Comparison of ENCODE assay signal across 14 cellular contexts in genomic region chr2:95027369-95027720, GRCh38. TPM values are rescaled to one million over a fixed set of nuclear protein-coding genes. Genes with fewer than 3 reads are reported as not detected.
A peak's percentile ranks its signal among the peaks of the same experiment; 100 is the strongest.
DNase-seq lines count a peak whose midpoint lies in the region; ATAC-seq and TF ChIP-seq lines count a peak whose summit lies in the region.
"Had no signal": no experiment of that assay in that cellular context is flagged by ENCODE, and none has a peak within 500 bp of the region (broad histone marks: within the 10 kb centered on the region; RNA-seq: fewer than 3 reads in every experiment).

No MANE protein-coding gene starts in this region.

- H3K4me3 ChIP-seq in DND-41 (ENCODE audit: low read depth in 1 of 2, low read length in 2 of 2): peak overlapping the region in 1 of 2 experiments; percentile 76; a peak in 2 of 4 replicates
- H3K4me3 ChIP-seq in HUES64 (ENCODE audit: low read length): peak overlapping the region; percentile 2; the same call in 1 of the 2 replicates
- H3K4me3 ChIP-seq in trophoblast cell (ENCODE audit: low read depth, low read length): no peak overlapping the region
- H3K4me3 ChIP-seq: adrenal gland, tibial artery had no signal

- H3K79me1 ChIP-seq in trophoblast cell (ENCODE audit: low read length): no peaks in the 10 kb centered on the region

- H3K18ac ChIP-seq in trophoblast cell (ENCODE audit: low read length): no peak overlapping the region

- peaks cover 10% of the 10 kb centered on the region; the same call in 1 of the 2 replicates for H4K20me1 ChIP-seq in DND-41 (ENCODE audit: insufficient read depth, low read length)

- H3K9me3 ChIP-seq in DND-41 (ENCODE audit: insufficient read depth, low read length, severe bottlenecking) (no peaks in the 10 kb centered on the region), HUES64 (ENCODE audit: insufficient read depth, low read depth, low read length) (no peaks in the 10 kb centered on the region), trophoblast cell (ENCODE audit: insufficient read depth, low read depth, low read length) (peaks cover 4% of the 10 kb centered on the region)
- H3K9me3 ChIP-seq: adrenal gland, tibial artery had no signal

- peaks cover 11% of the 10 kb centered on the region for H3K4me1 Mint-ChIP-seq in central memory CD8-positive, alpha-beta T cell
- H3K4me1 Mint-ChIP-seq in nephron: peaks cover 27% of the 10 kb centered on the region

- H3K79me2 ChIP-seq in DND-41 (ENCODE audit: insufficient read depth, low read length) (peaks cover 57% of the 10 kb centered on the region), trophoblast cell (ENCODE audit: control insufficient read depth, insufficient read depth, low read length, poor library complexity) (no peaks in the 10 kb centered on the region)

- no peak overlapping the region for H3K23ac ChIP-seq in trophoblast cell (ENCODE audit: low read length)

- no peak overlapping the region for H4K91ac ChIP-seq in trophoblast cell (ENCODE audit: low read depth, low read length)

- no peaks in the 10 kb centered on the region for H3K36me3 ChIP-seq in DND-41 (ENCODE audit: insufficient read depth, low read length)
- no peaks in the 10 kb centered on the region for H3K36me3 ChIP-seq in HUES64 (ENCODE audit: insufficient read depth, low read length)
- H3K36me3 ChIP-seq in trophoblast cell (ENCODE audit: control insufficient read depth in 1 of 2, insufficient read depth in 2 of 2, low read length in 2 of 2): no peaks in the 10 kb centered on the region
- H3K36me3 ChIP-seq: adrenal gland, tibial artery had no signal

- no peak overlapping the region for H4K8ac ChIP-seq in trophoblast cell (ENCODE audit: low read depth, low read length)

- peak; percentile 48 for DNase-seq in DND-41
- DNase-seq in central memory CD8-positive, alpha-beta T cell (ENCODE audit: low spot score in 2 of 2): no peak
- no peak for DNase-seq in 8988T
- DNase-seq in trophoblast cell: no peak
- DNase-seq: adrenal gland, kidney glomerular epithelial cell, MM.1S, T-helper 9 cell, tibial artery had no signal

- peaks cover 53% of the 10 kb centered on the region for H3K27me3 Mint-ChIP-seq in central memory CD8-positive, alpha-beta T cell
- peaks cover 95% of the 10 kb centered on the region for H3K27me3 Mint-ChIP-seq in nephron (ENCODE audit: low read depth)

- H3K27ac ChIP-seq in DND-41 (ENCODE audit: low read length) (0 out of 2 replicates have a peak overlapping the region, but pooled peaks have one; percentile 80), HUES64 (ENCODE audit: low read depth, low read length) (no peak overlapping the region), trophoblast cell (ENCODE audit: low read depth, low read length) (no peak overlapping the region)
- H3K27ac ChIP-seq: adrenal gland, C4-2B, tibial artery had no signal

- peak overlapping the region; percentile 79 for H3K4me3 Mint-ChIP-seq in central memory CD8-positive, alpha-beta T cell
- peak overlapping the region; percentile 87 to 92 (median 91) for H3K4me3 Mint-ChIP-seq in nephron

- H3K4me1 ChIP-seq in DND-41 (ENCODE audit: insufficient read depth, low read length) (peaks cover 65% of the 10 kb centered on the region), HUES64 (ENCODE audit: insufficient read depth, low read length) (peaks cover 13% of the 10 kb centered on the region), trophoblast cell (ENCODE audit: control insufficient read depth in 1 of 2, insufficient read depth in 2 of 2, low read length in 2 of 2) (peaks cover 13 to 17% of the 10 kb centered on the region in 2 experiments)

- H2AFZ ChIP-seq in DND-41 (ENCODE audit: low read depth, low read length) (no peak overlapping the region), trophoblast cell (ENCODE audit: insufficient read depth, low read length, poor library complexity) (no peak overlapping the region)

- H3K4me2 ChIP-seq in DND-41 (ENCODE audit: insufficient read depth, low read length) (peak overlapping the region; percentile 76), trophoblast cell (ENCODE audit: low read length) (no peak overlapping the region)

- H3K27me3 ChIP-seq in DND-41 (ENCODE audit: insufficient read depth, low read length, poor library complexity): peaks cover 44% of the 10 kb centered on the region
- H3K27me3 ChIP-seq in HUES64 (ENCODE audit: insufficient read depth, low read length): peaks cover 96% of the 10 kb centered on the region
- H3K27me3 ChIP-seq in trophoblast cell (ENCODE audit: insufficient read depth, low read length): peaks cover 36% of the 10 kb centered on the region

- WGBS in HUES64: 35% methylated on average over 8 of the region's 9 CpGs
- WGBS in trophoblast cell (ENCODE audit: extremely low coverage, insufficient coverage, insufficient read length): no CpG with 5 or more reads among the region's 9 CpGs

- H3K4ac ChIP-seq in trophoblast cell (ENCODE audit: low read depth, low read length): no peak overlapping the region

- H3K9me3 Mint-ChIP-seq in central memory CD8-positive, alpha-beta T cell: no peaks in the 10 kb centered on the region
- H3K9me3 Mint-ChIP-seq in nephron: no peaks in the 10 kb centered on the region

- H2BK12ac ChIP-seq in trophoblast cell (ENCODE audit: low read length): no peak overlapping the region

- no peak overlapping the region for H2BK5ac ChIP-seq in trophoblast cell (ENCODE audit: low read depth, low read length, poor library complexity)

- peak overlapping the region; percentile 67; the same call in 1 of the 2 replicates for H3K9ac ChIP-seq in DND-41 (ENCODE audit: low read depth, low read length)
- H3K9ac ChIP-seq in HUES64 (ENCODE audit: low read depth, low read length): no peak overlapping the region
- no peak overlapping the region for H3K9ac ChIP-seq in trophoblast cell (ENCODE audit: low read length)

- peaks cover 2% of the 10 kb centered on the region for H3K36me3 Mint-ChIP-seq in central memory CD8-positive, alpha-beta T cell (ENCODE audit: insufficient read depth)
- peaks cover 6% of the 10 kb centered on the region for H3K36me3 Mint-ChIP-seq in nephron (ENCODE audit: low read depth)

- TF ChIP-seq CTCF in DND-41 (IDR thresholded peaks at IDR 0.05; ENCODE audit: borderline replicate concordance, extremely low read depth, low read length, poor library complexity, severe bottlenecking) (no peak), nephron (IDR thresholded peaks at IDR 0.05; ENCODE audit: unreplicated experiment in 3 of 3) (no peak)

- H4K12ac ChIP-seq in trophoblast cell (ENCODE audit: low read depth, low read length): no peak overlapping the region

- no peak overlapping the region for H3K27ac Mint-ChIP-seq in central memory CD8-positive, alpha-beta T cell (ENCODE audit: low read depth)
- peak overlapping the region in 2 of 3 experiments; percentile 35 to 90 for H3K27ac Mint-ChIP-seq in nephron

- no peak overlapping the region for H3K14ac ChIP-seq in trophoblast cell (ENCODE audit: low read length)

- no peak overlapping the region for H2AK5ac ChIP-seq in trophoblast cell (ENCODE audit: low read length)

- H2BK120ac ChIP-seq in trophoblast cell (ENCODE audit: insufficient read depth, low read length, poor library complexity): no peak overlapping the region

- ATAC-seq in DND-41 (ENCODE audit: insufficient read depth, low read depth) (no peak), HG02870 (IDR thresholded peaks at IDR 0.05; ENCODE audit: unreplicated experiment) (no peak), GM19452 (IDR thresholded peaks at IDR 0.05; ENCODE audit: unreplicated experiment) (no peak)
- no peak for ATAC-seq in central memory CD8-positive, alpha-beta T cell (replicated peaks; ENCODE audit: extremely low read depth, poor library complexity, severe bottlenecking)

RNA-seq across cellular contexts. Expression of gene MAL, which starts 1.8 kb away (rescaled TPM):
- not detected for polyA plus RNA-seq in HUES64 (2013, experiment 1 of 2)
- polyA plus RNA-seq in HUES64 (2013, experiment 2 of 2): 0.38 TPM
- polyA plus RNA-seq in trophoblast cell (2013): 0.04 and 0.08 TPM in 2 replicates
